ENCODE assay signal across 19 cellular contexts in the genomic region with DNA sequence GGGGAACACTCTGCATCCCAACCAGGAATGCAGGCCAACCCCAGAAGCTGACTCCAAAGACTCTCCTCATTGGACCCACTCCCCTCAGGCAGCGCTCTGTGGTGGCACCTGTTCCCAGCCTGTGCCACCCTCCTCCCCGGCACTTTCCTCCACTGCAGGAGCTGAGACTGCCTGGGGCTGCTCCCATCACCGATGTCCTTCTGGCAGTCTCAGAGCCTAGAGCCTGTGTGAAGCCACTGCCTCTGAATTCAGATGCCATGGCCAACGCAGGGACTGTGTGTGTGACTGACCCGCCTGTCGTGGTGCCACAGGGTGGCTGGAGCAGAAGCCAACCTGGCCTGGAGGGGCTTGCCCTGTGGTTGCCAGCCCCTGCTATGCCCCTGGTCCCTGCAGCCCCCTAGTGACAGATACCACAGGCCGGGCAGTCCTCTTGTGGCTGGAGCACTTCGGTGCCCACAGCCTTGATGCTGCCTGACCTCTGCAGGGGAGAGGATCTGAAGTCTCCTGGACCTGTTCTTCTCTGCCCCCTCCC. TPM values are rescaled to one million over a fixed set of nuclear protein-coding genes. Genes with fewer than 3 reads are reported as not detected.
"Had no signal": no experiment of that assay in that cellular context is flagged by ENCODE, and none has a peak within 500 bp of the region (broad histone marks: within the 10 kb centered on the region; RNA-seq: fewer than 3 reads in every experiment).

No MANE protein-coding gene starts in this region.

- H3K4me3 ChIP-seq: breast epithelium, gastrocnemius medialis, heart left ventricle, lung, tibial nerve had no signal

- H3K27ac Mint-ChIP-seq: activated CD4-positive, alpha-beta memory T cell treated with anti-CD3 and anti-CD28 coated beads for 36 hours; immature natural killer cell; natural killer cell; T-helper 17 cell had no signal

- H3K9me3 ChIP-seq: breast epithelium, gastrocnemius medialis, heart left ventricle, neutrophil, tibial nerve had no signal

- H3K27me3 ChIP-seq: breast epithelium, gastrocnemius medialis, heart left ventricle, neutrophil, tibial nerve had no signal

- H3K9me3 Mint-ChIP-seq: activated CD4-positive, alpha-beta memory T cell treated with anti-CD3 and anti-CD28 coated beads for 36 hours; immature natural killer cell; natural killer cell had no signal

- H3K27ac ChIP-seq: breast epithelium, heart left ventricle, neutrophil, parathyroid adenoma, tibial nerve, WERI-Rb-1 had no signal

- H3K36me3 Mint-ChIP-seq: natural killer cell had no signal

- H3K4me1 Mint-ChIP-seq: immature natural killer cell, natural killer cell had no signal

- H3K36me3 ChIP-seq: breast epithelium, gastrocnemius medialis, heart left ventricle, neutrophil, WERI-Rb-1 had no signal

- H3K4me3 Mint-ChIP-seq: activated CD4-positive, alpha-beta memory T cell treated with anti-CD3 and anti-CD28 coated beads for 36 hours; immature natural killer cell; natural killer cell; T-helper 17 cell had no signal

- H3K27me3 Mint-ChIP-seq: activated CD4-positive, alpha-beta memory T cell treated with anti-CD3 and anti-CD28 coated beads for 36 hours; T-helper 17 cell had no signal

- H3K4me1 ChIP-seq: parathyroid adenoma had no signal

- ATAC-seq: esophagus mucosa; heart left ventricle; natural killer cell; stimulated activated naive CD8-positive, alpha-beta T cell treated with anti-CD3 and anti-CD28 coated beads, Interleukin-15, Interleukin-2, amounts not matched to agents 100 U/mL and 50 U/mL, for 24 hours; T-helper 17 cell had no signal

- DNase-seq: activated CD4-positive, alpha-beta memory T cell treated with anti-CD3 and anti-CD28 coated beads for 36 hours; activated T-cell treated with anti-CD3 and anti-CD28 coated beads for 4 hours; cerebellar nuclear complex; effector CD8-positive, alpha-beta T cell; immature natural killer cell; natural killer cell; stimulated activated CD4-positive, alpha-beta T cell treated with anti-CD3 and anti-CD28 coated beads, Interleukin-2, amount 100 ng/mL, for 24 hours; stimulated activated naive CD8-positive, alpha-beta T cell treated with anti-CD3 and anti-CD28 coated beads, Interleukin-15, Interleukin-2, amounts not matched to agents 100 U/mL and 50 U/mL, for 24 hours; substantia nigra; WERI-Rb-1 had no signal

RNA-seq across cellular contexts. Expression of gene TBX1, which starts 43.2 kb away (rescaled TPM):
- total RNA-seq: activated CD4-positive, alpha-beta memory T cell treated with anti-CD3 and anti-CD28 coated beads for 36 hours; T-helper 17 cell had no signal
